ENCODE assay signal across 25 cellular contexts in genomic region chr10:11918384-11918783, GRCh38.
"Had no signal": no experiment of that assay in that cellular context is flagged by ENCODE, and none has a peak within 500 bp of the region (broad histone marks: within the 10 kb centered on the region; RNA-seq: fewer than 3 reads in every experiment).

No MANE protein-coding gene starts in this region.

- DNase-seq: activated CD4-positive, alpha-beta T cell treated with anti-CD3 and anti-CD28 coated beads for 48 hours; activated CD4-positive, alpha-beta T cell treated with anti-CD3 and anti-CD28 coated beads, Interleukin-2, amount 50 U/mL, for 48 hours; activated CD8-positive, alpha-beta memory T cell treated with anti-CD3 and anti-CD28 coated beads, Interleukin-2, amount 50 U/mL, for 48 hours; activated gamma-delta T cell; activated T-cell treated with anti-CD3 and anti-CD28 coated beads, Interleukin-2, amount 50 U/mL, for 24 hours; aorta; body of pancreas; cortex of kidney; hippocampal formation; left cardiac atrium; mammary epithelial cell; midbrain; naive thymus-derived CD4-positive, alpha-beta T cell; nucleus accumbens; psoas muscle; stimulated activated CD4-positive, alpha-beta T cell treated with anti-CD3 and anti-CD28 coated beads, Interleukin-15, amount 100 ng/mL, for 24 hours; stimulated activated CD4-positive, alpha-beta T cell treated with anti-CD3 and anti-CD28 coated beads, Interleukin-2, amount 100 ng/mL, for 24 hours; stimulated activated naive CD4-positive, alpha-beta T cell; T-helper 1 cell; trophoblast cell had no signal

- H3K4me1 Mint-ChIP-seq: activated naive CD4-positive, alpha-beta T cell treated with anti-CD3 and anti-CD28 coated beads, Interleukin-2, amount 50 U/mL, for 24 hours had no signal

- ATAC-seq: body of pancreas; left cardiac atrium; naive thymus-derived CD4-positive, alpha-beta T cell; psoas muscle had no signal

- H3K9me3 ChIP-seq: body of pancreas, psoas muscle, thoracic aorta had no signal

- H3K9me3 Mint-ChIP-seq: activated naive CD4-positive, alpha-beta T cell treated with anti-CD3 and anti-CD28 coated beads, Interleukin-2, amount 50 U/mL, for 24 hours; activated T-cell treated with anti-CD3 and anti-CD28 coated beads, Interleukin-2, amount 50 U/mL, for 24 hours; naive thymus-derived CD4-positive, alpha-beta T cell; neural crest cell had no signal

- H2AFZ ChIP-seq: parathyroid adenoma had no signal

- H3K27me3 Mint-ChIP-seq: activated naive CD4-positive, alpha-beta T cell treated with anti-CD3 and anti-CD28 coated beads, Interleukin-2, amount 50 U/mL, for 24 hours; activated T-cell treated with anti-CD3 and anti-CD28 coated beads, Interleukin-2, amount 50 U/mL, for 24 hours; naive thymus-derived CD4-positive, alpha-beta T cell had no signal

- H3K9ac ChIP-seq: parathyroid adenoma had no signal

- H3K27ac Mint-ChIP-seq: activated T-cell treated with anti-CD3 and anti-CD28 coated beads, Interleukin-2, amount 50 U/mL, for 24 hours had no signal

- H3K27me3 ChIP-seq: body of pancreas had no signal

- H3K4me1 ChIP-seq: body of pancreas, parathyroid adenoma, psoas muscle had no signal

- H3K4me3 Mint-ChIP-seq: activated naive CD4-positive, alpha-beta T cell treated with anti-CD3 and anti-CD28 coated beads, Interleukin-2, amount 50 U/mL, for 24 hours; activated T-cell treated with anti-CD3 and anti-CD28 coated beads, Interleukin-2, amount 50 U/mL, for 24 hours; neural crest cell had no signal

- H3K79me2 ChIP-seq: parathyroid adenoma had no signal

- H3K4me3 ChIP-seq: body of pancreas, psoas muscle, thoracic aorta had no signal

- H3K27ac ChIP-seq: body of pancreas, parathyroid adenoma, psoas muscle, thoracic aorta, VCaP had no signal
